25 cellular contexts compared by ENCODE assay signal in genomic region chr5:136886623-136887022, GRCh38.
"Had no signal": no experiment of that assay in that cellular context is flagged by ENCODE, and none has a peak within 500 bp of the region (broad histone marks: within the 10 kb centered on the region; RNA-seq: fewer than 3 reads in every experiment).

No MANE protein-coding gene starts in this region.

- H3K4me2 ChIP-seq: hepatocyte, neural progenitor cell had no signal

- DNase-seq: activated CD4-positive, alpha-beta memory T cell treated with anti-CD3 and anti-CD28 coated beads, Interleukin-2, amount 10 ng/mL, durations not matched to agents 7 days and 5 days; activated CD4-positive, alpha-beta T cell treated with anti-CD3 and anti-CD28 coated beads, Interleukin-2, amount 10 ng/mL, durations not matched to agents 24 days and 14 days; activated effector memory CD4-positive, alpha-beta T cell treated with Interleukin-2 at 50 U/mL for 16 hours; activated naive CD4-positive, alpha-beta T cell treated with anti-CD3 and anti-CD28 coated beads for 36 hours; activated naive CD8-positive, alpha-beta T cell treated with anti-CD3 and anti-CD28 coated beads, Interleukin-2, amount 10 ng/mL, durations not matched to agents 7 days and 5 days; activated T-cell treated with anti-CD3 and anti-CD28 coated beads, Interleukin-2, amount 50 U/mL, for 72 hours; amniotic stem cell; cerebellar nuclear complex; endodermal cell; immature natural killer cell; lower lobe of right lung; naive thymus-derived CD8-positive, alpha-beta T cell; stimulated activated CD4-positive, alpha-beta T cell treated with anti-CD3 and anti-CD28 coated beads, Interleukin-12 subunit alpha, Interleukin-12 subunit beta, amount 100 ng/mL, for 4 hours; stimulated activated CD4-positive, alpha-beta T cell treated with anti-CD3 and anti-CD28 coated beads, Interleukin-4, amount 100 ng/mL, for 4 hours; stimulated activated naive CD8-positive, alpha-beta T cell treated with anti-CD3 and anti-CD28 coated beads, Interleukin-15, Interleukin-2, amounts not matched to agents 100 U/mL and 50 U/mL, for 24 hours; upper lobe of left lung had no signal

- H3K27me3 ChIP-seq: neural progenitor cell, right atrium auricular region, upper lobe of left lung had no signal

- H2AFZ ChIP-seq: hepatocyte, neural progenitor cell had no signal

- H3K4me1 ChIP-seq: lower lobe of right lung, prostate gland, right atrium auricular region, upper lobe of left lung had no signal

- H3K9ac ChIP-seq: neural progenitor cell had no signal

- H3K9me3 ChIP-seq: lower lobe of right lung, prostate gland, right atrium auricular region had no signal

- H3K4me3 ChIP-seq: coronary artery, hepatocyte, lower lobe of right lung, neural progenitor cell, prostate gland, right atrium auricular region, upper lobe of left lung had no signal

- H3K27ac ChIP-seq: coronary artery, epithelial cell of prostate, hepatocyte, lower lobe of right lung, neural progenitor cell, prostate gland, right atrium auricular region, upper lobe of left lung, VCaP had no signal

- H3K36me3 ChIP-seq: lower lobe of right lung, neural progenitor cell, prostate gland, right atrium auricular region, upper lobe of left lung had no signal

- H3K79me2 ChIP-seq: hepatocyte had no signal

- ATAC-seq: activated CD4-positive, CD25-positive, alpha-beta regulatory T cell treated with anti-CD3 and anti-CD28 coated beads, Interleukin-2, amount 50 U/mL, for 24 hours; activated T-cell treated with anti-CD3 and anti-CD28 coated beads, Interleukin-2, amount 50 U/mL, for 72 hours; left lobe of liver; lower lobe of right lung; naive thymus-derived CD8-positive, alpha-beta T cell; stimulated activated naive CD8-positive, alpha-beta T cell treated with anti-CD3 and anti-CD28 coated beads, Interleukin-15, Interleukin-2, amounts not matched to agents 100 U/mL and 50 U/mL, for 24 hours had no signal
